30 cellular contexts compared by ENCODE assay signal in genomic region chr4:24743931-24744330, GRCh38. TPM values are rescaled to one million over a fixed set of nuclear protein-coding genes. Genes with fewer than 3 reads are reported as not detected.
DNase-seq lines count a peak whose midpoint lies in the region; ATAC-seq and TF ChIP-seq lines count a peak whose summit lies in the region.
"Had no signal": no experiment of that assay in that cellular context is flagged by ENCODE, and none has a peak within 500 bp of the region (broad histone marks: within the 10 kb centered on the region; RNA-seq: fewer than 3 reads in every experiment).

No MANE protein-coding gene starts in this region.

- no peaks in the 10 kb centered on the region for H3K27me3 ChIP-seq in esophagus squamous epithelium
- H3K27me3 ChIP-seq: BE2C, MG63, transverse colon had no signal

- no peaks in the 10 kb centered on the region for H3K36me3 Mint-ChIP-seq in WTC11
- H3K36me3 Mint-ChIP-seq in nephron progenitor cell (ENCODE audit: low read depth) = no peaks in the 10 kb centered on the region
- H3K36me3 Mint-ChIP-seq: activated CD8-positive, alpha-beta memory T cell treated with anti-CD3 and anti-CD28 coated beads, Interleukin-2, amount 10 ng/mL, durations not matched to agents 7 days and 5 days; activated naive CD4-positive, alpha-beta T cell treated with anti-CD3 and anti-CD28 coated beads, Interleukin-2, amount 50 U/mL, for 24 hours had no signal

- H3K4me1 Mint-ChIP-seq in WTC11 = peaks cover 25% of the 10 kb centered on the region
- peaks cover 30% of the 10 kb centered on the region for H3K4me1 Mint-ChIP-seq in nephron progenitor cell
- H3K4me1 Mint-ChIP-seq: activated CD4-positive, alpha-beta T cell treated with anti-CD3 and anti-CD28 coated beads, Interleukin-2, amount 10 ng/mL, durations not matched to agents 7 days and 5 days; activated CD8-positive, alpha-beta memory T cell treated with anti-CD3 and anti-CD28 coated beads, Interleukin-2, amount 10 ng/mL, durations not matched to agents 7 days and 5 days; activated naive CD4-positive, alpha-beta T cell treated with anti-CD3 and anti-CD28 coated beads, Interleukin-2, amount 50 U/mL, for 24 hours; stimulated activated naive CD8-positive, alpha-beta T cell treated with anti-CD3 and anti-CD28 coated beads, Interleukin-15, amount 100 ng/mL, for 72 hours had no signal

- H3K4me3 ChIP-seq in AG10803 (ENCODE audit: low read length) (no peak overlapping the region), esophagus squamous epithelium (no peak overlapping the region)
- H3K4me3 ChIP-seq: GM23248, K562, MG63, SK-N-MC, transverse colon had no signal

- POLR2A ChIA-PET in WTC11 (lab: Charles Lee) = interaction anchor here (0.6 to 0.7 kb wide), 2 partner anchors 281 to 1453 kb away, joined by 4 to 5 read pairs; no protein-coding TSS in a partner anchor

- H3K9me3 ChIP-seq in esophagus squamous epithelium = no peaks in the 10 kb centered on the region
- H3K9me3 ChIP-seq: BE2C, MG63, transverse colon had no signal

- 77 to 82% methylated on average over 5 of the region's 5 CpGs for WGBS in esophagus squamous epithelium, 2 donors

- H3K36me3 ChIP-seq in esophagus squamous epithelium = no peaks in the 10 kb centered on the region
- H3K36me3 ChIP-seq: BE2C, MG63, transverse colon had no signal

- no peaks in the 10 kb centered on the region for H3K9me3 Mint-ChIP-seq in WTC11
- peaks cover 3% of the 10 kb centered on the region for H3K9me3 Mint-ChIP-seq in nephron progenitor cell
- H3K9me3 Mint-ChIP-seq: activated CD4-positive, alpha-beta T cell treated with anti-CD3 and anti-CD28 coated beads, Interleukin-2, amount 10 ng/mL, durations not matched to agents 7 days and 5 days; activated naive CD4-positive, alpha-beta T cell treated with anti-CD3 and anti-CD28 coated beads, Interleukin-2, amount 50 U/mL, for 24 hours; activated T-helper 1 cell treated with anti-CD3 and anti-CD28 coated beads, Interleukin-12 subunit alpha, Interleukin-12 subunit beta, Interleukin-2, Interleukin-4 antibody, amounts not matched to agents 30 ng/mL and 10 ng/mL and 1 ng/mL, durations not matched to agents 14 hours and 24 hours and 36 hours; stimulated activated naive CD8-positive, alpha-beta T cell treated with anti-CD3 and anti-CD28 coated beads, Interleukin-15, amount 100 ng/mL, for 72 hours had no signal

- no peak overlapping the region for H3K4me3 Mint-ChIP-seq in WTC11
- no peak overlapping the region for H3K4me3 Mint-ChIP-seq in nephron progenitor cell
- H3K4me3 Mint-ChIP-seq: activated CD4-positive, alpha-beta T cell treated with anti-CD3 and anti-CD28 coated beads, Interleukin-2, amount 10 ng/mL, durations not matched to agents 7 days and 5 days; activated CD8-positive, alpha-beta memory T cell treated with anti-CD3 and anti-CD28 coated beads, Interleukin-2, amount 10 ng/mL, durations not matched to agents 7 days and 5 days; activated naive CD4-positive, alpha-beta T cell treated with anti-CD3 and anti-CD28 coated beads, Interleukin-2, amount 50 U/mL, for 24 hours; activated T-helper 1 cell treated with anti-CD3 and anti-CD28 coated beads, Interleukin-12 subunit alpha, Interleukin-12 subunit beta, Interleukin-2, Interleukin-4 antibody, amounts not matched to agents 30 ng/mL and 10 ng/mL and 1 ng/mL, durations not matched to agents 14 hours and 24 hours and 36 hours; stimulated activated naive CD8-positive, alpha-beta T cell treated with anti-CD3 and anti-CD28 coated beads, Interleukin-15, amount 100 ng/mL, for 72 hours had no signal

- intact Hi-C loops in esophagus squamous epithelium (cut with DNase I) = no loop called here

- no peaks in the 10 kb centered on the region for H3K4me1 ChIP-seq in esophagus squamous epithelium
- H3K4me1 ChIP-seq: BE2C had no signal

- TF ChIP-seq CTCF in AG10803 (conservative IDR thresholded peaks at IDR 0.05; ENCODE audit: low read length) = no peak
- TF ChIP-seq CTCF in WTC11 (IDR thresholded peaks at IDR 0.05) = no peak
- TF ChIP-seq CTCF in nephron progenitor cell (IDR thresholded peaks at IDR 0.05) = no peak
- no peak for TF ChIP-seq CTCF in esophagus squamous epithelium (IDR thresholded peaks at IDR 0.05)

- CTCF ChIA-PET in WTC11 (lab: Charles Lee) = interaction anchor here (0.7 to 3.3 kb wide), 13 partner anchors 19 to 569 kb away, joined by 3 to 21 read pairs (median 4); partner anchors contain the start of gene ZCCHC4

- H3K27ac ChIP-seq in esophagus squamous epithelium = no peak overlapping the region
- H3K27ac ChIP-seq: GM23248, RWPE1, SK-N-MC, transverse colon had no signal

- DNase-seq in AG10803 (ENCODE audit: low read depth) (peak; percentile 49), WTC11 (ENCODE audit: low spot score) (peak; percentile 42), iPS DF 19.7 (ENCODE audit: low read depth, low spot score) (peak; percentile 33), nephron progenitor cell (no peak), activated gamma-delta T cell (lab: John Stamatoyannopoulos, UW) (no peak), esophagus squamous epithelium (lab: John Stamatoyannopoulos, UW) (no peak)
- DNase-seq: activated CD4-positive, alpha-beta T cell treated with anti-CD3 and anti-CD28 coated beads, Interleukin-2, amount 10 ng/mL, durations not matched to agents 7 days and 5 days; activated CD8-positive, alpha-beta memory T cell treated with anti-CD3 and anti-CD28 coated beads, Interleukin-2, amount 10 ng/mL, durations not matched to agents 7 days and 5 days; aorta; BE2C; COR-L47; DMS79; effector CD8-positive, alpha-beta T cell; GM23248; MG63; NCI-H1436; stimulated activated CD4-positive, alpha-beta T cell treated with anti-CD3 and anti-CD28 coated beads, Interleukin-12 subunit alpha, Interleukin-12 subunit beta, amount 100 ng/mL, for 4 hours; stimulated activated CD4-positive, alpha-beta T cell treated with anti-CD3 and anti-CD28 coated beads, Interleukin-4, amount 100 ng/mL, for 4 hours; stimulated activated naive CD8-positive, alpha-beta T cell treated with anti-CD3 and anti-CD28 coated beads, Interleukin-15, amount 100 ng/mL, for 72 hours; T-helper 2 cell; transverse colon had no signal

- H3K27ac Mint-ChIP-seq in WTC11 (peak overlapping the region; percentile 94), nephron progenitor cell (peak overlapping the region; percentile 77)
- H3K27ac Mint-ChIP-seq: activated CD4-positive, alpha-beta T cell treated with anti-CD3 and anti-CD28 coated beads, Interleukin-2, amount 10 ng/mL, durations not matched to agents 7 days and 5 days; activated CD8-positive, alpha-beta memory T cell treated with anti-CD3 and anti-CD28 coated beads, Interleukin-2, amount 10 ng/mL, durations not matched to agents 7 days and 5 days; activated naive CD4-positive, alpha-beta T cell treated with anti-CD3 and anti-CD28 coated beads, Interleukin-2, amount 50 U/mL, for 24 hours; activated T-helper 1 cell treated with anti-CD3 and anti-CD28 coated beads, Interleukin-12 subunit alpha, Interleukin-12 subunit beta, Interleukin-2, Interleukin-4 antibody, amounts not matched to agents 30 ng/mL and 10 ng/mL and 1 ng/mL, durations not matched to agents 14 hours and 24 hours and 36 hours; stimulated activated naive CD8-positive, alpha-beta T cell treated with anti-CD3 and anti-CD28 coated beads, Interleukin-15, amount 100 ng/mL, for 72 hours had no signal

- no peaks in the 10 kb centered on the region for H3K27me3 Mint-ChIP-seq in WTC11 (ENCODE audit: low read depth)
- H3K27me3 Mint-ChIP-seq in nephron progenitor cell (ENCODE audit: low read depth, poor library complexity) = peaks cover 2% of the 10 kb centered on the region
- H3K27me3 Mint-ChIP-seq: activated CD4-positive, alpha-beta T cell treated with anti-CD3 and anti-CD28 coated beads, Interleukin-2, amount 10 ng/mL, durations not matched to agents 7 days and 5 days; activated CD8-positive, alpha-beta memory T cell treated with anti-CD3 and anti-CD28 coated beads, Interleukin-2, amount 10 ng/mL, durations not matched to agents 7 days and 5 days had no signal

- no peak for TF ChIP-seq POLR2A in esophagus squamous epithelium (IDR thresholded peaks at IDR 0.05)

- peak; percentile 95 for ATAC-seq in WTC11
- no peak for ATAC-seq in GM18502 (IDR thresholded peaks at IDR 0.05; ENCODE audit: poor library complexity, unreplicated experiment)
- ATAC-seq in HG02884 (IDR thresholded peaks at IDR 0.05; ENCODE audit: unreplicated experiment) = no peak
- ATAC-seq: activated CD8-positive, alpha-beta memory T cell treated with anti-CD3 and anti-CD28 coated beads, Interleukin-2, amount 10 ng/mL, durations not matched to agents 7 days and 5 days; esophagus mucosa; left lobe of liver; stimulated activated naive CD8-positive, alpha-beta T cell treated with anti-CD3 and anti-CD28 coated beads, Interleukin-15, amount 100 ng/mL, for 72 hours had no signal

TF ChIP-seq in WTC11, 78 proteins besides CTCF, POLR2A, EP300 and RAD21 (continues in another document):
- TF ChIP-seq ZNF281 (CRISPR knock-in tag; IDR thresholded peaks at IDR 0.05) = no peak
- TF ChIP-seq ZNF138 (CRISPR knock-in tag; conservative IDR thresholded peaks at IDR 0.05) = no peak

RNA-seq across cellular contexts. Expression of gene SOD3, which starts 51.4 kb away (rescaled TPM):
- total RNA-seq in WTC11 (2021) (4.1 to 8.2 TPM (median 8.0 TPM) in 3 replicates), esophagus squamous epithelium (100 to 1,000 TPM in 1 of 4 donors, 10 to 100 TPM in 2, 1 to 10 TPM in 1; 5.0 to 120 (median 25.2) TPM)
- total RNA-seq: activated CD4-positive, alpha-beta T cell treated with anti-CD3 and anti-CD28 coated beads, Interleukin-2, amount 10 ng/mL, durations not matched to agents 7 days and 5 days; activated CD8-positive, alpha-beta memory T cell treated with anti-CD3 and anti-CD28 coated beads, Interleukin-2, amount 10 ng/mL, durations not matched to agents 7 days and 5 days; activated T-helper 1 cell treated with anti-CD3 and anti-CD28 coated beads, Interleukin-12 subunit alpha, Interleukin-12 subunit beta, Interleukin-2, Interleukin-4 antibody, amounts not matched to agents 30 ng/mL and 10 ng/mL and 1 ng/mL, durations not matched to agents 14 hours and 24 hours and 36 hours had no signal

Comparison
In these comparisons a context has a peak if more than half of its experiments do, and no peak if none do; other contexts are left out.
1. DNase-seq: peak in AG10803 (single experiment), WTC11 (single experiment) and iPS DF 19.7 (single experiment); none in nephron progenitor cell (single experiment), activated gamma-delta T cell (single experiment) and esophagus squamous epithelium (single experiment).